ENCODE assay signal across 8 cellular contexts in genomic region chr11:95084509-95084908, GRCh38. TPM values are rescaled to one million over a fixed set of nuclear protein-coding genes. Genes with fewer than 3 reads are reported as not detected.
A peak's percentile ranks its signal among the peaks of the same experiment; 100 is the strongest.
DNase-seq lines count a peak whose midpoint lies in the region; ATAC-seq lines count a peak whose summit lies in the region.

No MANE protein-coding gene starts in this region.

- no peak overlapping the region for H2AFZ ChIP-seq in trophoblast cell (ENCODE audit: insufficient read depth, low read length, poor library complexity)

- no peak overlapping the region for H2AK5ac ChIP-seq in trophoblast cell (ENCODE audit: low read length)

- no peaks in the 10 kb centered on the region for H3K36me3 Mint-ChIP-seq in activated naive CD4-positive, alpha-beta T cell treated with anti-CD3 and anti-CD28 coated beads, Interleukin-2, amount 50 U/mL, for 24 hours

- H3K4ac ChIP-seq in trophoblast cell (ENCODE audit: low read depth, low read length): no peak overlapping the region

- peaks cover 4 to 9% of the 10 kb centered on the region in 2 experiments for H3K4me1 ChIP-seq in trophoblast cell (ENCODE audit: control insufficient read depth in 1 of 2, insufficient read depth in 2 of 2, low read length in 2 of 2)

- no peaks in the 10 kb centered on the region for H3K9me3 Mint-ChIP-seq in activated naive CD4-positive, alpha-beta T cell treated with anti-CD3 and anti-CD28 coated beads, Interleukin-2, amount 50 U/mL, for 24 hours

- no peak overlapping the region for H3K4me3 ChIP-seq in trophoblast cell (ENCODE audit: low read depth, low read length)

- H3K9ac ChIP-seq in trophoblast cell (ENCODE audit: low read length): no peak overlapping the region

- no peak overlapping the region for H3K18ac ChIP-seq in trophoblast cell (ENCODE audit: low read length)

- peak; percentile 58 for DNase-seq in stimulated activated CD4-positive, alpha-beta T cell treated with anti-CD3 and anti-CD28 coated beads, Interleukin-2, amount 100 ng/mL, for 4 hours (ENCODE audit: low read depth)
- DNase-seq in left lobe of liver (ENCODE audit: low spot score) (no peak), trophoblast cell (no peak), NOMO-1 (lab: John Stamatoyannopoulos, UW; ENCODE audit: unreplicated experiment in 2 of 2) (no peak), NCI-H146 treated with DMSO at 0.1 percent for 48 hours (lab: John Stamatoyannopoulos, UW; ENCODE audit: unreplicated experiment) (no peak)

- ATAC-seq in GM19328 (IDR thresholded peaks at IDR 0.05; ENCODE audit: unreplicated experiment) (peak; percentile 36), HG03095 (IDR thresholded peaks at IDR 0.05; ENCODE audit: unreplicated experiment) (peak; percentile 34), left lobe of liver (no peak)

- H3K79me2 ChIP-seq in trophoblast cell (ENCODE audit: control insufficient read depth, insufficient read depth, low read length, poor library complexity): no peaks in the 10 kb centered on the region

- no peaks in the 10 kb centered on the region for H3K27me3 Mint-ChIP-seq in activated naive CD4-positive, alpha-beta T cell treated with anti-CD3 and anti-CD28 coated beads, Interleukin-2, amount 50 U/mL, for 24 hours

- no peak overlapping the region for H3K4me2 ChIP-seq in trophoblast cell (ENCODE audit: low read length)

- H2BK5ac ChIP-seq in trophoblast cell (ENCODE audit: low read depth, low read length, poor library complexity): no peak overlapping the region

- H2BK12ac ChIP-seq in trophoblast cell (ENCODE audit: low read length): no peak overlapping the region

- H3K27ac ChIP-seq in trophoblast cell (ENCODE audit: low read depth, low read length): no peak overlapping the region

- H4K8ac ChIP-seq in trophoblast cell (ENCODE audit: low read depth, low read length): no peak overlapping the region

- H3K23ac ChIP-seq in trophoblast cell (ENCODE audit: low read length): no peak overlapping the region

- H3K36me3 ChIP-seq in trophoblast cell (ENCODE audit: control insufficient read depth in 1 of 2, insufficient read depth in 2 of 2, low read length in 2 of 2): no peaks in the 10 kb centered on the region

- H2BK120ac ChIP-seq in trophoblast cell (ENCODE audit: insufficient read depth, low read length, poor library complexity): no peak overlapping the region

- no peak overlapping the region for H4K91ac ChIP-seq in trophoblast cell (ENCODE audit: low read depth, low read length)

- H3K4me3 Mint-ChIP-seq in activated naive CD4-positive, alpha-beta T cell treated with anti-CD3 and anti-CD28 coated beads, Interleukin-2, amount 50 U/mL, for 24 hours: peak overlapping the region; percentile 8

- H3K27ac Mint-ChIP-seq in activated naive CD4-positive, alpha-beta T cell treated with anti-CD3 and anti-CD28 coated beads, Interleukin-2, amount 50 U/mL, for 24 hours: peak overlapping the region; percentile 97

- H3K79me1 ChIP-seq in trophoblast cell (ENCODE audit: low read length): peaks cover 4% of the 10 kb centered on the region

- H3K14ac ChIP-seq in trophoblast cell (ENCODE audit: low read length): no peak overlapping the region

- H3K9me3 ChIP-seq in trophoblast cell (ENCODE audit: insufficient read depth, low read depth, low read length): no peaks in the 10 kb centered on the region

- H4K12ac ChIP-seq in trophoblast cell (ENCODE audit: low read depth, low read length): no peak overlapping the region

- H3K27me3 ChIP-seq in trophoblast cell (ENCODE audit: insufficient read depth, low read length): no peaks in the 10 kb centered on the region

- H3K4me1 Mint-ChIP-seq in activated naive CD4-positive, alpha-beta T cell treated with anti-CD3 and anti-CD28 coated beads, Interleukin-2, amount 50 U/mL, for 24 hours: peaks cover 48% of the 10 kb centered on the region

RNA-seq across cellular contexts. Expression of gene ENDOD1, which starts 5.1 kb away (rescaled TPM):
- total RNA-seq in left lobe of liver: 4.3 TPM
- polyA plus RNA-seq in trophoblast cell (2013): 24.8 and 25.3 TPM in 2 replicates

RNA-seq across cellular contexts. Expression of gene SRSF8, which starts 17.8 kb away (rescaled TPM):
- 21.0 TPM for total RNA-seq in left lobe of liver
- 18.6 and 18.9 TPM in 2 replicates for polyA plus RNA-seq in trophoblast cell (2013)

RNA-seq across cellular contexts. Expression of gene KDM4F, which starts 35.3 kb away (rescaled TPM):
- total RNA-seq in left lobe of liver: not detected
- polyA plus RNA-seq in trophoblast cell (2013): not detected in 2 replicates

RNA-seq across cellular contexts. Expression of gene KDM4E, which starts 59.5 kb away (rescaled TPM):
- total RNA-seq in left lobe of liver: not detected
- polyA plus RNA-seq in trophoblast cell (2013): not detected in 2 replicates
